Comparison of ENCODE assay signal across 15 cellular contexts in genomic region chr10:31702005-31702404, GRCh38.
DNase-seq lines count a peak whose midpoint lies in the region; ATAC-seq and TF ChIP-seq lines count a peak whose summit lies in the region.
"Had no signal": no experiment of that assay in that cellular context is flagged by ENCODE, and none has a peak within 500 bp of the region (broad histone marks: within the 10 kb centered on the region; RNA-seq: fewer than 3 reads in every experiment).

No MANE protein-coding gene starts in this region.

- ATAC-seq in HG02885 (IDR thresholded peaks at IDR 0.05; ENCODE audit: poor library complexity, unreplicated experiment) (peak; percentile 52), memory B cell (ENCODE audit: low read depth) (peak; percentile 86)
- ATAC-seq: CD8-positive, alpha-beta T cell had no signal

- H3K4me1 Mint-ChIP-seq in memory B cell, result peaks cover 18% of the 10 kb centered on the region

- H3K4me1 ChIP-seq in SJCRH30, result peaks cover 33% of the 10 kb centered on the region
- H3K4me1 ChIP-seq in tibial artery, result peaks cover 0 to 69% (median 42%) of the 10 kb centered on the region in 4 donors
- H3K4me1 ChIP-seq in BE2C, result no peaks in the 10 kb centered on the region
- H3K4me1 ChIP-seq: pancreas had no signal

- intact Hi-C loops in tibial artery (cut with DNase I; ENCODE audit: low total_unique reads), result no loop called here

- peaks cover 1% of the 10 kb centered on the region for H3K36me3 Mint-ChIP-seq in memory B cell
- H3K36me3 Mint-ChIP-seq: CD8-positive, alpha-beta T cell had no signal

- no peaks in the 10 kb centered on the region for H3K36me3 ChIP-seq in SJCRH30
- H3K36me3 ChIP-seq in tibial artery, result no peaks in the 10 kb centered on the region
- no peaks in the 10 kb centered on the region for H3K36me3 ChIP-seq in BE2C
- H3K36me3 ChIP-seq: pancreas had no signal

- DNase-seq in SJCRH30 (no peak), memory B cell (ENCODE audit: low spot score in 2 of 2) (peak in 1 of 2 donors; percentile 13), tibial artery (no peak), BE2C (no peak), NCI-H128 (lab: John Stamatoyannopoulos, UW; ENCODE audit: unreplicated experiment) (no peak), HK-2 (ENCODE audit: unreplicated experiment) (no peak)
- DNase-seq: activated CD4-positive, alpha-beta T cell treated with anti-CD3 and anti-CD28 coated beads, Interleukin-2, amount 10 ng/mL, durations not matched to agents 24 days and 14 days; CD8-positive, alpha-beta T cell; head of caudate nucleus; KG1; NCI-H2107; pancreas; T-helper 1 cell had no signal

- H3K4me3 ChIP-seq in SJCRH30 (no peak overlapping the region), tibial artery (no peak overlapping the region), BE2C (ENCODE audit: low read depth, low read length) (no peak overlapping the region)
- H3K4me3 ChIP-seq: lung, pancreas had no signal

- H3K27ac Mint-ChIP-seq in memory B cell, result peak overlapping the region; percentile 17
- H3K27ac Mint-ChIP-seq: activated CD4-positive, alpha-beta T cell treated with anti-CD3 and anti-CD28 coated beads, Interleukin-2, amount 10 ng/mL, durations not matched to agents 24 days and 14 days; CD8-positive, alpha-beta T cell had no signal

- H3K27me3 ChIP-seq in SJCRH30 (no peaks in the 10 kb centered on the region), tibial artery (no peaks in the 10 kb centered on the region), BE2C (no peaks in the 10 kb centered on the region)
- H3K27me3 ChIP-seq: pancreas had no signal

- no peak overlapping the region for H3K4me3 Mint-ChIP-seq in memory B cell
- H3K4me3 Mint-ChIP-seq: activated CD4-positive, alpha-beta T cell treated with anti-CD3 and anti-CD28 coated beads, Interleukin-2, amount 10 ng/mL, durations not matched to agents 24 days and 14 days; CD8-positive, alpha-beta T cell had no signal

- H3K9me3 ChIP-seq in SJCRH30 (replicated peaks), result peaks cover 7% of the 10 kb centered on the region
- H3K9me3 ChIP-seq in tibial artery, result no peaks in the 10 kb centered on the region
- no peaks in the 10 kb centered on the region for H3K9me3 ChIP-seq in BE2C
- H3K9me3 ChIP-seq: pancreas had no signal

- TF ChIP-seq CTCF in tibial artery (IDR thresholded peaks at IDR 0.05) (no peak), BE2C (IDR thresholded peaks at IDR 0.05; ENCODE audit: low read depth, low read length) (no peak)

- peaks cover 4% of the 10 kb centered on the region for H3K27me3 Mint-ChIP-seq in memory B cell
- H3K27me3 Mint-ChIP-seq: activated CD4-positive, alpha-beta T cell treated with anti-CD3 and anti-CD28 coated beads, Interleukin-2, amount 10 ng/mL, durations not matched to agents 24 days and 14 days had no signal

- peaks cover 3% of the 10 kb centered on the region for H3K9me3 Mint-ChIP-seq in memory B cell
- H3K9me3 Mint-ChIP-seq: CD8-positive, alpha-beta T cell had no signal

- H3K27ac ChIP-seq in SJCRH30 (peak overlapping the region; percentile 44; the same call in 1 of the 2 replicates), tibial artery (peak overlapping the region; percentile 84 to 93)
